Comparison of ENCODE assay signal across 28 cellular contexts in the genomic region with DNA sequence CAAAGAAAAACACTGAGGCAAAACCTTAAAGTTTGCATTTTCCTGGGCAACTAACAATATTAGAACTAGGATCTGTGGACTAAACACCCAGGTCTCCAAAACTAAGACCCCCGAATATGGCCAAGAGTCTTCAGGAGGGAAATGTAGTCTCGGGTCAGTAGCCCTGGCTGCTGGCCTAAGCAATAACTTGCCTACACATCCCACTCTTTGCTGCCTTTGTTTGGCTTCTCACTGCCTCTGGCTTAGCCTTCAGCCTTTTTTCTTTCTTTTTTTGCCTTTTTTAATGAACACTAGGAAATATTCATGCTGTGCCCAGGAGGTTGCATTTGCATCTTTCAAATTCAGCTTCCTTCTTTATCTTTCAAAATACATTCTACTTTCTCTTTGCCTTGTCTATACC.
A peak's percentile ranks its signal among the peaks of the same experiment; 100 is the strongest.
DNase-seq lines count a peak whose midpoint lies in the region; ATAC-seq, FAIRE-seq and TF ChIP-seq lines count a peak whose summit lies in the region.
"Had no signal": no experiment of that assay in that cellular context is flagged by ENCODE, and none has a peak within 500 bp of the region (broad histone marks: within the 10 kb centered on the region; RNA-seq: fewer than 3 reads in every experiment).

No MANE protein-coding gene starts in this region.

- DNase-seq in choroid plexus epithelial cell (ENCODE audit: low read depth) (peak; percentile 0), keratinocyte (ENCODE audit: low read depth, low spot score) (no peak), GM12891 (ENCODE audit: insufficient read length, low spot score) (no peak), HepG2 (ENCODE audit: low spot score) (no peak)
- DNase-seq: ACHN; activated CD4-positive, alpha-beta T cell treated with anti-CD3 and anti-CD28 coated beads, Interleukin-2, amount 10 ng/mL, durations not matched to agents 7 days and 5 days; activated CD8-positive, alpha-beta memory T cell treated with anti-CD3 and anti-CD28 coated beads, Interleukin-2, amount 10 ng/mL, durations not matched to agents 7 days and 5 days; Calu3; cerebellar nuclear complex; naive thymus-derived CD8-positive, alpha-beta T cell; NCI-H1105 treated with DMSO at 0.1 percent for 48 hours; NCI-H2081; NCI-H345; Peyer's patch; T-helper 17 cell; uterus had no signal

- no peaks in the 10 kb centered on the region for H3K36me3 ChIP-seq in DOHH2 (ENCODE audit: control insufficient read depth, low read length)
- H3K36me3 ChIP-seq in Loucy (ENCODE audit: insufficient read depth, low read length), result no peaks in the 10 kb centered on the region
- no peaks in the 10 kb centered on the region for H3K36me3 ChIP-seq in keratinocyte (ENCODE audit: control insufficient read depth in 2 of 2, extremely low read depth in 1 of 2, insufficient read depth in 2 of 2, low read length in 2 of 2)
- no peaks in the 10 kb centered on the region for H3K36me3 ChIP-seq in HepG2 (replicated peaks in 1 of 2; ENCODE audit: control insufficient read depth in 1 of 2, insufficient read depth in 2 of 2, low read length in 2 of 2)
- H3K36me3 ChIP-seq: BLaER1, Peyer's patch, SJSA1, suprapubic skin, uterus had no signal

- H2AFZ ChIP-seq in Loucy (ENCODE audit: low read length), result peak overlapping the region; percentile 59; the same call in 1 of the 2 replicates
- peak overlapping the region; percentile 55 for H2AFZ ChIP-seq in keratinocyte (ENCODE audit: control insufficient read depth, low read length)
- H2AFZ ChIP-seq in HepG2 (ENCODE audit: low read length), result no peak overlapping the region

- in situ Hi-C loops in HepG2 (cut with HindIII; ENCODE audit: extremely low pct_ligation_motif_present, low pct_unique_long_range_greater_than_20kb), result no loop called here

- FAIRE-seq in keratinocyte (lab: Jason Lieb, UNC) (no peak), GM12891 (lab: Jason Lieb, UNC) (no peak), HepG2 (lab: Jason Lieb, UNC) (no peak)

- no peaks in the 10 kb centered on the region for H3K9me2 ChIP-seq in DOHH2 (replicated peaks; ENCODE audit: control insufficient read depth, low read length)
- no peaks in the 10 kb centered on the region for H3K9me2 ChIP-seq in Loucy (replicated peaks; ENCODE audit: low read depth, low read length)

- BruUV-seq in HepG2 (replicated peaks; lab: Mats Ljungman, UMichigan), result no TSS peak

- POLR2A ChIA-PET in HepG2 (lab: Yijun Ruan, JAX), result no interaction called here

- no peak for ATAC-seq in esophagus mucosa
- ATAC-seq in activated T-helper 17 cell treated with anti-CD3 and anti-CD28 coated beads, Interleukin-2, amount 50 U/mL, for 72 hours (replicated peaks), result no peak
- ATAC-seq in HepG2, result no peak
- ATAC-seq: activated CD8-positive, alpha-beta memory T cell treated with anti-CD3 and anti-CD28 coated beads, Interleukin-2, amount 10 ng/mL, durations not matched to agents 7 days and 5 days; HCT116; left lobe of liver; naive thymus-derived CD8-positive, alpha-beta T cell; stimulated activated effector memory CD8-positive, alpha-beta T cell treated with anti-CD3 and anti-CD28 coated beads, Interleukin-12 subunit alpha, Interleukin-12 subunit beta, amount 100 ng/mL, for 72 hours; T-helper 17 cell had no signal

- TF ChIP-seq EP300 in HepG2 (IDR thresholded peaks at IDR 0.05; ENCODE audit: low read depth in 2 of 2, low read length in 2 of 2) (no peak), HepG2 (CRISPR knock-in tag; IDR thresholded peaks at IDR 0.05; ENCODE audit: borderline replicate concordance) (no peak)

- dilution Hi-C loops in keratinocyte (cut with MboI; ENCODE audit: extremely low pct_ligation_motif_present, low sequenced_read_pairs), result no loop called here

- H3F3A ChIP-seq in DOHH2 (ENCODE audit: control insufficient read depth, insufficient read depth), result no peaks in the 10 kb centered on the region
- H3F3A ChIP-seq in Loucy (ENCODE audit: low read depth), result no peaks in the 10 kb centered on the region

- no peaks in the 10 kb centered on the region for H3K36me3 Mint-ChIP-seq in activated T-helper 17 cell treated with anti-CD3 and anti-CD28 coated beads, Interleukin-2, amount 50 U/mL, for 72 hours (ENCODE audit: low read depth)
- H3K36me3 Mint-ChIP-seq: activated CD8-positive, alpha-beta memory T cell treated with anti-CD3 and anti-CD28 coated beads, Interleukin-2, amount 10 ng/mL, durations not matched to agents 7 days and 5 days; activated naive CD8-positive, alpha-beta T cell; mesothelial cell of epicardium; naive thymus-derived CD8-positive, alpha-beta T cell; stimulated activated effector memory CD8-positive, alpha-beta T cell treated with anti-CD3 and anti-CD28 coated beads, Interleukin-12 subunit alpha, Interleukin-12 subunit beta, amount 100 ng/mL, for 72 hours had no signal

- intact Hi-C loops in HepG2 (cut with micrococcal nuclease; ENCODE audit: unreplicated experiment), result no loop called here

- no peaks in the 10 kb centered on the region for H3K9me3 Mint-ChIP-seq in activated T-helper 17 cell treated with anti-CD3 and anti-CD28 coated beads, Interleukin-2, amount 50 U/mL, for 72 hours
- H3K9me3 Mint-ChIP-seq: activated CD4-positive, alpha-beta T cell treated with anti-CD3 and anti-CD28 coated beads, Interleukin-2, amount 10 ng/mL, durations not matched to agents 7 days and 5 days; mesothelial cell of epicardium had no signal

- no peak overlapping the region for H3K4me3 Mint-ChIP-seq in activated T-helper 17 cell treated with anti-CD3 and anti-CD28 coated beads, Interleukin-2, amount 50 U/mL, for 72 hours
- H3K4me3 Mint-ChIP-seq: activated CD4-positive, alpha-beta T cell treated with anti-CD3 and anti-CD28 coated beads, Interleukin-2, amount 10 ng/mL, durations not matched to agents 7 days and 5 days; activated CD8-positive, alpha-beta memory T cell treated with anti-CD3 and anti-CD28 coated beads, Interleukin-2, amount 10 ng/mL, durations not matched to agents 7 days and 5 days; activated naive CD8-positive, alpha-beta T cell; mesothelial cell of epicardium; naive thymus-derived CD8-positive, alpha-beta T cell; stimulated activated effector memory CD8-positive, alpha-beta T cell treated with anti-CD3 and anti-CD28 coated beads, Interleukin-12 subunit alpha, Interleukin-12 subunit beta, amount 100 ng/mL, for 72 hours; T-helper 17 cell had no signal

- H3K27ac Mint-ChIP-seq in activated T-helper 17 cell treated with anti-CD3 and anti-CD28 coated beads, Interleukin-2, amount 50 U/mL, for 72 hours, result no peak overlapping the region
- H3K27ac Mint-ChIP-seq: activated CD4-positive, alpha-beta T cell treated with anti-CD3 and anti-CD28 coated beads, Interleukin-2, amount 10 ng/mL, durations not matched to agents 7 days and 5 days; activated CD8-positive, alpha-beta memory T cell treated with anti-CD3 and anti-CD28 coated beads, Interleukin-2, amount 10 ng/mL, durations not matched to agents 7 days and 5 days; activated naive CD8-positive, alpha-beta T cell; mesothelial cell of epicardium; stimulated activated effector memory CD8-positive, alpha-beta T cell treated with anti-CD3 and anti-CD28 coated beads, Interleukin-12 subunit alpha, Interleukin-12 subunit beta, amount 100 ng/mL, for 72 hours; T-helper 17 cell had no signal

- H3K27me3 ChIP-seq in DOHH2 (ENCODE audit: control insufficient read depth, low read length) (no peaks in the 10 kb centered on the region), Loucy (ENCODE audit: insufficient read depth, low read length, poor library complexity, severe bottlenecking) (no peaks in the 10 kb centered on the region), keratinocyte (ENCODE audit: control insufficient read depth, extremely low read depth, insufficient read depth, low read length) (no peaks in the 10 kb centered on the region), HepG2 (ENCODE audit: control insufficient read depth in 1 of 2, insufficient read depth in 2 of 2, low read length in 2 of 2) (no peaks in the 10 kb centered on the region)
- H3K27me3 ChIP-seq: BLaER1, Peyer's patch, SJSA1, suprapubic skin, uterus had no signal

- TF ChIP-seq POLR2A in GM12891 (IDR thresholded peaks at IDR 0.05; ENCODE audit: low read depth, low read length), result no peak
- TF ChIP-seq POLR2A in HepG2 (IDR thresholded peaks at IDR 0.05; ENCODE audit: insufficient read depth in 1 of 2, low read depth in 2 of 2, low read length in 2 of 2), result no peak

- H3K9me1 ChIP-seq in keratinocyte (ENCODE audit: control insufficient read depth, extremely low read depth, insufficient read depth, low read length), result no peaks in the 10 kb centered on the region

- 9% methylated on average over 2 of the region's 2 CpGs for WGBS in HepG2 (ENCODE audit: low lambda C conversion rate)

- H3K9me3 ChIP-seq in DOHH2 (ENCODE audit: control insufficient read depth, insufficient read depth, low read length) (no peaks in the 10 kb centered on the region), Loucy (ENCODE audit: insufficient read depth, low read depth, low read length) (no peaks in the 10 kb centered on the region), keratinocyte (ENCODE audit: control insufficient read depth, low read depth, low read length) (no peaks in the 10 kb centered on the region), HepG2 (ENCODE audit: low read length) (no peaks in the 10 kb centered on the region)
- H3K9me3 ChIP-seq: BLaER1, Peyer's patch, SJSA1, suprapubic skin, uterus had no signal

- no peak overlapping the region for H3K9ac ChIP-seq in Loucy (ENCODE audit: low read depth, low read length, poor library complexity, severe bottlenecking)
- no peak overlapping the region for H3K9ac ChIP-seq in keratinocyte (ENCODE audit: control insufficient read depth, extremely low read depth, insufficient read depth, low read length)
- no peak overlapping the region for H3K9ac ChIP-seq in HepG2 (ENCODE audit: insufficient read depth, low read depth, low read length)
- H3K9ac ChIP-seq: BLaER1 had no signal

- H3K27me3 Mint-ChIP-seq in activated T-helper 17 cell treated with anti-CD3 and anti-CD28 coated beads, Interleukin-2, amount 50 U/mL, for 72 hours, result no peaks in the 10 kb centered on the region
- H3K27me3 Mint-ChIP-seq: activated CD4-positive, alpha-beta T cell treated with anti-CD3 and anti-CD28 coated beads, Interleukin-2, amount 10 ng/mL, durations not matched to agents 7 days and 5 days; activated CD8-positive, alpha-beta memory T cell treated with anti-CD3 and anti-CD28 coated beads, Interleukin-2, amount 10 ng/mL, durations not matched to agents 7 days and 5 days; activated naive CD8-positive, alpha-beta T cell; T-helper 17 cell had no signal

- TF ChIP-seq CTCF in DOHH2 (IDR thresholded peaks at IDR 0.05; ENCODE audit: low read depth, low read length, poor library complexity, severe bottlenecking) (no peak), Loucy (conservative IDR thresholded peaks at IDR 0.05; ENCODE audit: low read length) (no peak), choroid plexus epithelial cell (conservative IDR thresholded peaks at IDR 0.05; ENCODE audit: low read depth, low read length) (no peak), keratinocyte (optimal IDR thresholded peaks at IDR 0.05 in 1 of 3, IDR thresholded peaks at IDR 0.05 in 1 of 3, conservative IDR thresholded peaks at IDR 0.05 in 1 of 3; ENCODE audit: extremely low read depth in 1 of 3, insufficient read depth in 2 of 3, low read length in 3 of 3) (no peak), HepG2 (CRISPR knock-in tag; IDR thresholded peaks at IDR 0.05) (no peak)

- H3K4me2 ChIP-seq in DOHH2 (ENCODE audit: low read length), result 0 out of 2 replicates have a peak overlapping the region, but pooled peaks have one; percentile 9
- no peak overlapping the region for H3K4me2 ChIP-seq in Loucy (ENCODE audit: low read depth, low read length, poor library complexity, severe bottlenecking)
- peak overlapping the region; percentile 11 for H3K4me2 ChIP-seq in keratinocyte (ENCODE audit: control insufficient read depth, extremely low read depth, insufficient read depth, low read depth, low read length)
- H3K4me2 ChIP-seq in HepG2 (ENCODE audit: low read depth, low read length), result no peak overlapping the region
- H3K4me2 ChIP-seq: BLaER1 had no signal

- CTCF ChIA-PET in HepG2 (lab: Yijun Ruan, JAX; ENCODE audit: low intra/inter-chr PET ratio, low total read pairs), result no interaction called here

- H3K4me1 Mint-ChIP-seq in activated T-helper 17 cell treated with anti-CD3 and anti-CD28 coated beads, Interleukin-2, amount 50 U/mL, for 72 hours, result no peaks in the 10 kb centered on the region
- H3K4me1 Mint-ChIP-seq: activated CD4-positive, alpha-beta T cell treated with anti-CD3 and anti-CD28 coated beads, Interleukin-2, amount 10 ng/mL, durations not matched to agents 7 days and 5 days; activated CD8-positive, alpha-beta memory T cell treated with anti-CD3 and anti-CD28 coated beads, Interleukin-2, amount 10 ng/mL, durations not matched to agents 7 days and 5 days; naive thymus-derived CD8-positive, alpha-beta T cell; stimulated activated effector memory CD8-positive, alpha-beta T cell treated with anti-CD3 and anti-CD28 coated beads, Interleukin-12 subunit alpha, Interleukin-12 subunit beta, amount 100 ng/mL, for 72 hours; T-helper 17 cell had no signal

- H3K79me2 ChIP-seq in DOHH2 (ENCODE audit: control insufficient read depth, low read length), result no peaks in the 10 kb centered on the region
- H3K79me2 ChIP-seq in Loucy (ENCODE audit: insufficient read depth, low read length), result no peaks in the 10 kb centered on the region
- no peaks in the 10 kb centered on the region for H3K79me2 ChIP-seq in keratinocyte (ENCODE audit: control insufficient read depth, insufficient read depth, low read length)
- no peaks in the 10 kb centered on the region for H3K79me2 ChIP-seq in HepG2 (ENCODE audit: insufficient read depth, low read length)

- H4K20me1 ChIP-seq in DOHH2 (ENCODE audit: control insufficient read depth, insufficient read depth, low read depth, low read length) (no peaks in the 10 kb centered on the region), Loucy (ENCODE audit: insufficient read depth, low read length, poor library complexity, severe bottlenecking) (no peaks in the 10 kb centered on the region), keratinocyte (ENCODE audit: control insufficient read depth, extremely low read depth, insufficient read depth, low read length) (no peaks in the 10 kb centered on the region), HepG2 (ENCODE audit: insufficient read depth, low read length) (no peaks in the 10 kb centered on the region)
- H4K20me1 ChIP-seq: BLaER1 had no signal

- H3K27ac ChIP-seq in DOHH2 (ENCODE audit: low read depth, low read length) (no peak overlapping the region), keratinocyte (ENCODE audit: control insufficient read depth, insufficient read depth, low read length) (no peak overlapping the region), HepG2 (ENCODE audit: extremely low read length, insufficient read depth, low read length) (no peak overlapping the region)
- H3K27ac ChIP-seq: BLaER1, Peyer's patch, SJSA1, suprapubic skin, uterus had no signal

- H3K4me1 ChIP-seq in DOHH2 (ENCODE audit: control insufficient read depth, low read length), result peaks cover 6% of the 10 kb centered on the region
- H3K4me1 ChIP-seq in Loucy (ENCODE audit: insufficient read depth, low read length, poor library complexity, severe bottlenecking), result no peaks in the 10 kb centered on the region
- no peaks in the 10 kb centered on the region for H3K4me1 ChIP-seq in keratinocyte (ENCODE audit: control insufficient read depth, extremely low read depth, insufficient read depth, low read length)
- H3K4me1 ChIP-seq in HepG2 (ENCODE audit: insufficient read depth, low read length), result no peaks in the 10 kb centered on the region
- H3K4me1 ChIP-seq: BLaER1, Peyer's patch, SJSA1, uterus had no signal

- H3K4me3 ChIP-seq in DOHH2 (ENCODE audit: low read length), result no peak overlapping the region
- no peak overlapping the region for H3K4me3 ChIP-seq in Loucy (ENCODE audit: low read length, poor library complexity, severe bottlenecking)
- H3K4me3 ChIP-seq in choroid plexus epithelial cell (ENCODE audit: low read depth, low read length), result no peak overlapping the region
- no peak overlapping the region for H3K4me3 ChIP-seq in keratinocyte (ENCODE audit: control insufficient read depth in 2 of 3, extremely low read depth in 1 of 3, insufficient read depth in 2 of 3, low read depth in 1 of 3, low read length in 3 of 3)
- H3K4me3 ChIP-seq in HepG2 (replicated peaks in 1 of 3; ENCODE audit: insufficient read depth in 1 of 3, low read depth in 2 of 3, low read length in 3 of 3), result no peak overlapping the region
- H3K4me3 ChIP-seq: BLaER1, Peyer's patch, SJSA1, uterus had no signal

- TF ChIP-seq RAD21 in HepG2 (CRISPR knock-in tag; IDR thresholded peaks at IDR 0.05), result no peak

Comparison
In these comparisons a context has a peak if more than half of its experiments do, and no peak if none do; other contexts are left out.
1. H3K4me2 ChIP-seq: peak in DOHH2 (single experiment) and keratinocyte (single experiment); none in Loucy (single experiment) and HepG2 (single experiment).